Comparison of ENCODE assay signal across 1 cellular context in genomic region chr2:167132906-167133555, GRCh38.
TF ChIP-seq lines count a peak whose summit lies in the region.

No MANE protein-coding gene starts in this region.

TF ChIP-seq in IMR-90, 13 proteins besides CTCF, POLR2A, EP300 and RAD21 (continued from another document):
- no peak for TF ChIP-seq RCOR1 (IDR thresholded peaks at IDR 0.05; ENCODE audit: insufficient replicate concordance, low read length)
